ENCODE assay signal across 8 cellular contexts in the genomic region with DNA sequence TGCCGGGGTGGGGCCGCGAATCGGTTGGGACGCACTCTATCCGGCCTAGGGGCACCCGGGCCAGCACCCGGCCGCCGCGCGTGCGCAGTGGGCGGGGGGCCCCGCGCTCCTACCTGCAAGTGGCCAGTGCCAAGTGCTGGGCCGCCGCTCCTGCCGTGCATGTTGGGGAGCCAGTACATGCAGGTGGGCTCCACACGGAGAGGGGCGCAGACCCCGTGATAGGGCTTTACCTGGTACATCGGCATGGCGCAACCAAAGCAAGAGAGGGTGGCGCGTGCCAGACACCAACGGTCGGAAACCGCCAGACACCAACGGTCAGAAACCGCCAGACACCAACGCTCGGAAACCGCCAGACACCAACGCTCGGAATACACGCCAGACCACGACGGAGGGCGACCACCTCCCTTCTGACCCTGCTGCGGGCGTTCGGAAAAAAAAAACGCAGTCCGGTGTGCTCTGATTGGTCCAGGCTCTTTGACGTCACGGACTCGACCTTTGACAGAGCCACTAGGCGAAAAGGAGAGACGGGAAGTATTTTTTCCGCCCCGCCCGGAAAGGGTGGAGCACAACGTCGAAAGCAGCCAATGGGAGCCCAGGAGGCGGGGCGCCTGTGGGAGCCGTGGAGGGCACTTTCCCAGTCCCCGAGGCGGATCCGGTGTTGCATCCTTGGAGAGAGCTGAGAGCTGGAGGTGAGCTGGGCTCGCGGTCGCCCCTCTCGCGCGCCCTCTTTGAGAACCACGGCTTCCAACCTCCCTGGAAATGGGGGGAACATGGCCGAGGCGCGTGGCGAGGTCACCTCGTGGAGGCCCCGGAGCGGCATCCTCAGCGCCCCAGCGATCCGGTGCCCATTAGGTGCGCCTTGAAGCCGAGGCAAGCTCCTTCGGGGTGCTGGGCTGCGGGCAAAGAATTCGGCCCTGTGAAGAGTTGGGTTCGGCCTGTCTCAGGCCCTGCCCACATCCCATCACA. TPM values are rescaled to one million over a fixed set of nuclear protein-coding genes. Genes with fewer than 3 reads are reported as not detected.
DNase-seq lines count a peak whose midpoint lies in the region; TF ChIP-seq lines count a peak whose summit lies in the region.
"Not testable (repeated sequence)": the region's sequence is repeated elsewhere in the genome, so short reads cannot be mapped to it uniquely, and the experiment has no call there.

No MANE protein-coding gene starts in this region.

- DNase-seq in DMS53 treated with DMSO at 0.1 percent for 48 hours (lab: John Stamatoyannopoulos, UW; ENCODE audit: unreplicated experiment) (peak; percentile 60), NCI-H1048 (lab: John Stamatoyannopoulos, UW) (peak; percentile 45), SJCRH30 (peak; percentile 89 to 95), activated gamma-delta T cell (lab: John Stamatoyannopoulos, UW) (peak; percentile 73), fibroblast of the aortic adventitia (ENCODE audit: low read depth) (peak; percentile 70)
- peak; percentile 58 to 62 for DNase-seq in stimulated activated CD8-positive, alpha-beta memory T cell treated with anti-CD3 and anti-CD28 coated beads, Interleukin-7, amount 100 ng/mL, for 1 hour (ENCODE audit: low read depth in 2 of 2)

- not testable (repeated sequence) for H3K4me1 Mint-ChIP-seq in nephron

- H3K36me3 ChIP-seq in HEK293 (ENCODE audit: control insufficient read depth in 2 of 2, insufficient read depth in 1 of 2, low read length in 2 of 2); SJCRH30: not testable (repeated sequence)

- H3K27ac Mint-ChIP-seq in nephron, result peak overlapping the region in 2 of 3 experiments; percentile 67 to 93

- H3K4me3 ChIP-seq in HEK293 (ENCODE audit: low read depth, low read length) (peak overlapping the region; percentile 53), SJCRH30 (peak overlapping the region; percentile 100), fibroblast of the aortic adventitia (ENCODE audit: low read depth, low read length) (peak overlapping the region; percentile 68)

- H3K9me3 ChIP-seq in HEK293 (ENCODE audit: control insufficient read depth, insufficient read depth, low read depth, low read length); SJCRH30 (replicated peaks): not testable (repeated sequence)

- H3K27ac ChIP-seq in HEK293 (ENCODE audit: extremely low read depth, low read depth, low read length), result peak overlapping the region; percentile 60
- peak overlapping the region; percentile 83 for H3K27ac ChIP-seq in SJCRH30

- CTCF ChIA-PET in HEK293 (lab: Yijun Ruan, JAX), result not testable (repeated sequence)

- H3K27me3 Mint-ChIP-seq in nephron (ENCODE audit: low read depth), result not testable (repeated sequence)

- not testable (repeated sequence) for H3K4me1 ChIP-seq in HEK293 (ENCODE audit: control insufficient read depth, insufficient read depth, low read length); SJCRH30

- H3K4me3 Mint-ChIP-seq in nephron, result peak overlapping the region; percentile 85 to 92 (median 91)

- not testable (repeated sequence) for H3K36me3 Mint-ChIP-seq in nephron (ENCODE audit: low read depth)

- not testable (repeated sequence) for H3K27me3 ChIP-seq in SJCRH30

- not testable (repeated sequence) for H3K9me3 Mint-ChIP-seq in nephron

- TF ChIP-seq CTCF in HEK293 (tag by site-specific recombination; IDR thresholded peaks at IDR 0.05); fibroblast of the aortic adventitia (IDR thresholded peaks at IDR 0.05; ENCODE audit: insufficient read depth, low read length); nephron (IDR thresholded peaks at IDR 0.05; ENCODE audit: unreplicated experiment in 3 of 3): not testable (repeated sequence)

- POLR2A ChIA-PET in HEK293 (lab: Yijun Ruan, JAX), result not testable (repeated sequence)

TF ChIP-seq in HEK293, 187 proteins besides CTCF, POLR2A, EP300 and RAD21 (continues in another document):
- TF ChIP-seq, protein P1, sequence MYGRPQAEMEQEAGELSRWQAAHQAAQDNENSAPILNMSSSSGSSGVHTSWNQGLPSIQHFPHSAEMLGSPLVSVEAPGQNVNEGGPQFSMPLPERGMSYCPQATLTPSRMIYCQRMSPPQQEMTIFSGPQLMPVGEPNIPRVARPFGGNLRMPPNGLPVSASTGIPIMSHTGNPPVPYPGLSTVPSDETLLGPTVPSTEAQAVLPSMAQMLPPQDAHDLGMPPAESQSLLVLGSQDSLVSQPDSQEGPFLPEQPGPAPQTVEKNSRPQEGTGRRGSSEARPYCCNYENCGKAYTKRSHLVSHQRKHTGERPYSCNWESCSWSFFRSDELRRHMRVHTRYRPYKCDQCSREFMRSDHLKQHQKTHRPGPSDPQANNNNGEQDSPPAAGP (tag by site-specific recombination; IDR thresholded peaks at IDR 0.05), result peak; percentile 48; the same call in 1 of the 2 replicates
- TF ChIP-seq ZEB2 (tag by site-specific recombination; IDR thresholded peaks at IDR 0.05) (0 out of 2 replicates have a peak, but pooled peaks have one; percentile 47), ZBTB8A (tag by site-specific recombination; IDR thresholded peaks at IDR 0.05) (peak; percentile 83), SP7 (tag by site-specific recombination; IDR thresholded peaks at IDR 0.05) (peak; percentile 28; the same call in 1 of the 2 replicates)
- TF ChIP-seq, protein P2, sequence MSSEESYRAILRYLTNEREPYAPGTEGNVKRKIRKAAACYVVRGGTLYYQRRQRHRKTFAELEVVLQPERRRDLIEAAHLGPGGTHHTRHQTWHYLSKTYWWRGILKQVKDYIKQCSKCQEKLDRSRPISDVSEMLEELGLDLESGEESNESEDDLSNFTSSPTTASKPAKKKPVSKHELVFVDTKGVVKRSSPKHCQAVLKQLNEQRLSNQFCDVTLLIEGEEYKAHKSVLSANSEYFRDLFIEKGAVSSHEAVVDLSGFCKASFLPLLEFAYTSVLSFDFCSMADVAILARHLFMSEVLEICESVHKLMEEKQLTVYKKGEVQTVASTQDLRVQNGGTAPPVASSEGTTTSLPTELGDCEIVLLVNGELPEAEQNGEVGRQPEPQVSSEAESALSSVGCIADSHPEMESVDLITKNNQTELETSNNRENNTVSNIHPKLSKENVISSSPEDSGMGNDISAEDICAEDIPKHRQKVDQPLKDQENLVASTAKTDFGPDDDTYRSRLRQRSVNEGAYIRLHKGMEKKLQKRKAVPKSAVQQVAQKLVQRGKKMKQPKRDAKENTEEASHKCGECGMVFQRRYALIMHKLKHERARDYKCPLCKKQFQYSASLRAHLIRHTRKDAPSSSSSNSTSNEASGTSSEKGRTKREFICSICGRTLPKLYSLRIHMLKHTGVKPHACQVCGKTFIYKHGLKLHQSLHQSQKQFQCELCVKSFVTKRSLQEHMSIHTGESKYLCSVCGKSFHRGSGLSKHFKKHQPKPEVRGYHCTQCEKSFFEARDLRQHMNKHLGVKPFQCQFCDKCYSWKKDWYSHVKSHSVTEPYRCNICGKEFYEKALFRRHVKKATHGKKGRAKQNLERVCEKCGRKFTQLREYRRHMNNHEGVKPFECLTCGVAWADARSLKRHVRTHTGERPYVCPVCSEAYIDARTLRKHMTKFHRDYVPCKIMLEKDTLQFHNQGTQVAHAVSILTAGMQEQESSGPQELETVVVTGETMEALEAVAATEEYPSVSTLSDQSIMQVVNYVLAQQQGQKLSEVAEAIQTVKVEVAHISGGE (tag by site-specific recombination; conservative IDR thresholded peaks at IDR 0.05; ENCODE audit: low read depth), result peak; percentile 47; the same call in 1 of the 2 replicates
- TF ChIP-seq, protein P3, sequence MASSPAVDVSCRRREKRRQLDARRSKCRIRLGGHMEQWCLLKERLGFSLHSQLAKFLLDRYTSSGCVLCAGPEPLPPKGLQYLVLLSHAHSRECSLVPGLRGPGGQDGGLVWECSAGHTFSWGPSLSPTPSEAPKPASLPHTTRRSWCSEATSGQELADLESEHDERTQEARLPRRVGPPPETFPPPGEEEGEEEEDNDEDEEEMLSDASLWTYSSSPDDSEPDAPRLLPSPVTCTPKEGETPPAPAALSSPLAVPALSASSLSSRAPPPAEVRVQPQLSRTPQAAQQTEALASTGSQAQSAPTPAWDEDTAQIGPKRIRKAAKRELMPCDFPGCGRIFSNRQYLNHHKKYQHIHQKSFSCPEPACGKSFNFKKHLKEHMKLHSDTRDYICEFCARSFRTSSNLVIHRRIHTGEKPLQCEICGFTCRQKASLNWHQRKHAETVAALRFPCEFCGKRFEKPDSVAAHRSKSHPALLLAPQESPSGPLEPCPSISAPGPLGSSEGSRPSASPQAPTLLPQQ (tag by site-specific recombination; IDR thresholded peaks at IDR 0.05), result peak; percentile 45; the same call in 1 of the 2 replicates
- TF ChIP-seq, protein P4, sequence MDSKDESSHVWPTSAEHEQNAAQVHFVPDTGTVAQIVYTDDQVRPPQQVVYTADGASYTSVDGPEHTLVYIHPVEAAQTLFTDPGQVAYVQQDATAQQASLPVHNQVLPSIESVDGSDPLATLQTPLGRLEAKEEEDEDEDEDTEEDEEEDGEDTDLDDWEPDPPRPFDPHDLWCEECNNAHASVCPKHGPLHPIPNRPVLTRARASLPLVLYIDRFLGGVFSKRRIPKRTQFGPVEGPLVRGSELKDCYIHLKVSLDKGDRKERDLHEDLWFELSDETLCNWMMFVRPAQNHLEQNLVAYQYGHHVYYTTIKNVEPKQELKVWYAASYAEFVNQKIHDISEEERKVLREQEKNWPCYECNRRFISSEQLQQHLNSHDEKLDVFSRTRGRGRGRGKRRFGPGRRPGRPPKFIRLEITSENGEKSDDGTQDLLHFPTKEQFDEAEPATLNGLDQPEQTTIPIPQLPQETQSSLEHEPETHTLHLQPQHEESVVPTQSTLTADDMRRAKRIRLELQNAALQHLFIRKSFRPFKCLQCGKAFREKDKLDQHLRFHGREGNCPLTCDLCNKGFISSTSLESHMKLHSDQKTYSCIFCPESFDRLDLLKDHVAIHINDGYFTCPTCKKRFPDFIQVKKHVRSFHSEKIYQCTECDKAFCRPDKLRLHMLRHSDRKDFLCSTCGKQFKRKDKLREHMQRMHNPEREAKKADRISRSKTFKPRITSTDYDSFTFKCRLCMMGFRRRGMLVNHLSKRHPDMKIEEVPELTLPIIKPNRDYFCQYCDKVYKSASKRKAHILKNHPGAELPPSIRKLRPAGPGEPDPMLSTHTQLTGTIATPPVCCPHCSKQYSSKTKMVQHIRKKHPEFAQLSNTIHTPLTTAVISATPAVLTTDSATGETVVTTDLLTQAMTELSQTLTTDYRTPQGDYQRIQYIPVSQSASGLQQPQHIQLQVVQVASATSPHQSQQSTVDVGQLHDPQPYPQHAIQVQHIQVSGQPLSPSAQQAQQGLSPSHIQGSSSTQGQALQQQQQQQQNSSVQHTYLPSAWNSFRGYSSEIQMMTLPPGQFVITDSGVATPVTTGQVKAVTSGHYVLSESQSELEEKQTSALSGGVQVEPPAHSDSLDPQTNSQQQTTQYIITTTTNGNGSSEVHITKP (tag by site-specific recombination; IDR thresholded peaks at IDR 0.05), result peak; percentile 60

RNA-seq across cellular contexts. Expression of a gene that starts 39.0 kb away (rescaled TPM):
- 5.9 and 7.6 TPM in 2 replicates for total RNA-seq in SJCRH30 (2014; rRNA removed; shearing (Covaris generic))
- total RNA-seq in fibroblast of the aortic adventitia (ENCODE audit: low replicate concordance), result 8.4 and 13.9 TPM in 2 replicates

Comparison
In these comparisons a context has a peak if more than half of its experiments do, and no peak if none do; other contexts are left out.
1. Peak in every context shown above with its lines: DNase-seq, H3K4me3 ChIP-seq and H3K27ac ChIP-seq.